ENCODE assay signal across 22 cellular contexts in genomic region chr14:100623961-100624360, GRCh38. TPM values are rescaled to one million over a fixed set of nuclear protein-coding genes. Genes with fewer than 3 reads are reported as not detected.
DNase-seq lines count a peak whose midpoint lies in the region; ATAC-seq, FAIRE-seq and TF ChIP-seq lines count a peak whose summit lies in the region.
"Had no signal": no experiment of that assay in that cellular context is flagged by ENCODE, and none has a peak within 500 bp of the region (broad histone marks: within the 10 kb centered on the region; RNA-seq: fewer than 3 reads in every experiment).

No MANE protein-coding gene starts in this region.

- DNase-seq in NCI-H146 (lab: John Stamatoyannopoulos, UW): peak; percentile 26
- DNase-seq in NCI-H146 treated with DMSO at 0.1 percent for 48 hours (lab: John Stamatoyannopoulos, UW; ENCODE audit: unreplicated experiment): no peak
- DNase-seq in right lobe of liver: peak in 2 of 3 donors; percentile 11 to 32
- no peak for DNase-seq in HepG2 (ENCODE audit: low spot score)
- DNase-seq in lower lobe of right lung: peak; percentile 11
- DNase-seq in germinal center (ENCODE audit: low spot score): no peak
- DNase-seq in HEK293T (ENCODE audit: extremely low spot score): no peak
- DNase-seq in NOMO-1 treated with DMSO at 0.1 percent for 48 hours (lab: John Stamatoyannopoulos, UW; ENCODE audit: unreplicated experiment): no peak
- DNase-seq: BE2C; CD4-positive, CD25-positive, alpha-beta regulatory T cell; DMS153; EL; HFFc6; KBM-7; NCI-H1930; NCI-H2171 treated with DMSO at 0.1 percent for 48 hours; NCI-H446 had no signal

- no peaks in the 10 kb centered on the region for H3K36me3 ChIP-seq in right lobe of liver
- H3K36me3 ChIP-seq in HepG2 (replicated peaks in 1 of 2; ENCODE audit: control insufficient read depth in 1 of 2, insufficient read depth in 2 of 2, low read length in 2 of 2): no peaks in the 10 kb centered on the region
- no peaks in the 10 kb centered on the region for H3K36me3 ChIP-seq in lower lobe of right lung
- H3K36me3 ChIP-seq: BE2C had no signal

- in situ Hi-C loops in HepG2 (cut with HindIII; ENCODE audit: extremely low pct_ligation_motif_present, low pct_unique_long_range_greater_than_20kb): no loop called here

- TF ChIP-seq CTCF in right lobe of liver (IDR thresholded peaks at IDR 0.05) (no peak), HepG2 (CRISPR knock-in tag; IDR thresholded peaks at IDR 0.05) (no peak), lower lobe of right lung (IDR thresholded peaks at IDR 0.05) (no peak)

- intact Hi-C loops in right lobe of liver (cut with DNase I) (no loop called here), HepG2 (cut with micrococcal nuclease; ENCODE audit: unreplicated experiment) (no loop called here), lower lobe of right lung (cut with DNase I) (no loop called here)

- TF ChIP-seq RAD21 in HepG2 (CRISPR knock-in tag; IDR thresholded peaks at IDR 0.05): no peak

- no peak overlapping the region for H3K9ac ChIP-seq in HepG2 (ENCODE audit: insufficient read depth, low read depth, low read length)

- no peak for ATAC-seq in right lobe of liver
- no peak for ATAC-seq in HepG2
- ATAC-seq in lower lobe of right lung: no peak

- POLR2A ChIA-PET in HepG2 (lab: Yijun Ruan, JAX): no interaction called here
- POLR2A ChIA-PET in HEK293T (lab: Yijun Ruan, JAX): no interaction called here

- H3K79me2 ChIP-seq in HepG2 (ENCODE audit: insufficient read depth, low read length): no peaks in the 10 kb centered on the region

- TF ChIP-seq POLR2A in right lobe of liver (IDR thresholded peaks at IDR 0.05) (no peak), HepG2 (IDR thresholded peaks at IDR 0.05; ENCODE audit: insufficient read depth in 1 of 2, low read depth in 2 of 2, low read length in 2 of 2) (no peak)

- H3K9me3 ChIP-seq in right lobe of liver: no peaks in the 10 kb centered on the region
- H3K9me3 ChIP-seq in HepG2 (ENCODE audit: low read length): no peaks in the 10 kb centered on the region
- no peaks in the 10 kb centered on the region for H3K9me3 ChIP-seq in lower lobe of right lung
- H3K9me3 ChIP-seq: BE2C had no signal

- no peak overlapping the region for H3K4me2 ChIP-seq in HepG2 (ENCODE audit: low read depth, low read length)

- no peak overlapping the region for H2AFZ ChIP-seq in HepG2 (ENCODE audit: low read length)

- H3K27me3 ChIP-seq in right lobe of liver: no peaks in the 10 kb centered on the region
- peaks cover 7 to 65% of the 10 kb centered on the region in 2 experiments for H3K27me3 ChIP-seq in HepG2 (ENCODE audit: control insufficient read depth in 1 of 2, insufficient read depth in 2 of 2, low read length in 2 of 2)
- peaks cover 36% of the 10 kb centered on the region for H3K27me3 ChIP-seq in lower lobe of right lung (ENCODE audit: low read depth)
- H3K27me3 ChIP-seq: BE2C had no signal

- WGBS in right lobe of liver (ENCODE audit: insufficient coverage, low coverage, low lambda C conversion rate, missing lambda C conversion rate): 71% methylated on average over 7 of the region's 8 CpGs
- WGBS in HepG2 (ENCODE audit: low lambda C conversion rate): 16% methylated on average over 7 of the region's 8 CpGs

- TF ChIP-seq EP300 in HepG2 (IDR thresholded peaks at IDR 0.05; ENCODE audit: low read depth in 2 of 2, low read length in 2 of 2) (no peak), HepG2 (CRISPR knock-in tag; IDR thresholded peaks at IDR 0.05; ENCODE audit: borderline replicate concordance) (no peak)

- no peak overlapping the region for H3K27ac ChIP-seq in right lobe of liver
- no peak overlapping the region for H3K27ac ChIP-seq in HepG2 (ENCODE audit: extremely low read length, insufficient read depth, low read length)
- H3K27ac ChIP-seq in lower lobe of right lung: no peak overlapping the region
- H3K27ac ChIP-seq: SK-N-MC had no signal

- H3K4me3 ChIP-seq in right lobe of liver (no peak overlapping the region), HepG2 (replicated peaks in 1 of 3; ENCODE audit: insufficient read depth in 1 of 3, low read depth in 2 of 3, low read length in 3 of 3) (no peak overlapping the region), lower lobe of right lung (no peak overlapping the region)
- H3K4me3 ChIP-seq: SK-N-MC had no signal

- no peak for FAIRE-seq in HepG2 (lab: Jason Lieb, UNC)
- FAIRE-seq: A204.1, GM12891, GM18507, H54 had no signal

- H3K4me1 ChIP-seq in right lobe of liver (peaks cover 0 to 3% (median 1%) of the 10 kb centered on the region in 4 donors), HepG2 (ENCODE audit: insufficient read depth, low read length) (no peaks in the 10 kb centered on the region; the same call in 1 of the 2 replicates), lower lobe of right lung (peaks cover 16% of the 10 kb centered on the region)

- no TSS peak for BruUV-seq in HepG2 (replicated peaks; lab: Mats Ljungman, UMichigan)

- no peaks in the 10 kb centered on the region for H4K20me1 ChIP-seq in HepG2 (ENCODE audit: insufficient read depth, low read length)

- CTCF ChIA-PET in HepG2 (lab: Yijun Ruan, JAX; ENCODE audit: low intra/inter-chr PET ratio, low total read pairs): no interaction called here
- CTCF ChIA-PET in HEK293T (lab: Yijun Ruan, JAX): no interaction called here

TF ChIP-seq in HEK293T, 16 proteins besides CTCF, POLR2A, EP300 and RAD21:
- no peak for TF ChIP-seq FOXM1 (IDR thresholded peaks at IDR 0.05; ENCODE audit: borderline replicate concordance)

RNA-seq across cellular contexts. Expression of gene BEGAIN, which starts 36.7 kb away (rescaled TPM):
- total RNA-seq in right lobe of liver (under 1 TPM; 0.12 to 0.61 (median 0.34) TPM), HepG2 (2016; rRNA removed; fragmentation: Illumina TruSeq; extraction: Trizol) (not detected in 2 replicates), lower lobe of right lung (1.3 TPM)
- total RNA-seq in HepG2 (2016; cell fraction: cytosol; rRNA removed; fragmentation: Illumina TruSeq; extraction: Trizol; ENCODE audit: low read depth): not detected in 2 replicates
- total RNA-seq in HepG2 (2016; cell fraction: insoluble cytoplasmic fraction; rRNA removed; fragmentation: Illumina TruSeq; extraction: Trizol): not detected in 2 replicates
- not detected in 2 replicates for total RNA-seq in HepG2 (2016; cell fraction: membrane; rRNA removed; fragmentation: Illumina TruSeq; extraction: Trizol)
- total RNA-seq in HepG2 (2016; cell fraction: nucleus; rRNA removed; fragmentation: Illumina TruSeq; extraction: Trizol): not detected in 2 replicates
- polyA plus RNA-seq in HepG2 (2011; rRNA removed): not detected in 2 replicates
- not detected in 2 replicates for polyA plus RNA-seq in HepG2 (2011; cell fraction: cytosol; rRNA removed)
- polyA plus RNA-seq in HepG2 (2011; cell fraction: nucleus; rRNA removed): not detected in 2 replicates
- polyA plus RNA-seq in HepG2 (2012): not detected in 2 replicates
- not detected in 2 replicates for polyA plus RNA-seq in HepG2 (2016; cell fraction: cytosol; fragmentation: Illumina TruSeq; extraction: Trizol; ENCODE audit: low read depth)
- not detected in 2 replicates for polyA plus RNA-seq in HepG2 (2016; cell fraction: insoluble cytoplasmic fraction; fragmentation: Illumina TruSeq; extraction: Trizol; ENCODE audit: low read depth)
- polyA plus RNA-seq in HepG2 (2016; cell fraction: membrane; fragmentation: Illumina TruSeq; extraction: Trizol; ENCODE audit: low read depth): not detected in 2 replicates
- polyA plus RNA-seq in HepG2 (2016; cell fraction: nucleus; fragmentation: Illumina TruSeq; extraction: Trizol; ENCODE audit: insufficient read depth, low read depth): not detected in 2 replicates
- 39.7 TPM in 1 of 2 replicates, not detected in the other for polyA minus RNA-seq in HepG2 (2011; rRNA and poly(A)+ RNA removed; ENCODE audit: low replicate concordance)
- 0.20 TPM in 1 of 2 replicates, not detected in the other for polyA minus RNA-seq in HepG2 (2011; cell fraction: cytosol; rRNA and poly(A)+ RNA removed)
- polyA minus RNA-seq in HepG2 (2011; cell fraction: nucleus; rRNA and poly(A)+ RNA removed): 0.26 TPM in 1 of 2 replicates, not detected in the other

Comparison
In these comparisons a context has a peak if more than half of its experiments do, and no peak if none do; other contexts are left out.
1. DNase-seq: peak in NCI-H146 (single experiment), right lobe of liver (2 of 3) and lower lobe of right lung (single experiment); none in NCI-H146 treated with DMSO at 0.1 percent for 48 hours (single experiment), HepG2 (single experiment), germinal center (single experiment), HEK293T (single experiment) and NOMO-1 treated with DMSO at 0.1 percent for 48 hours (single experiment).